ENCODE assay signal across 23 cellular contexts in the genomic region with DNA sequence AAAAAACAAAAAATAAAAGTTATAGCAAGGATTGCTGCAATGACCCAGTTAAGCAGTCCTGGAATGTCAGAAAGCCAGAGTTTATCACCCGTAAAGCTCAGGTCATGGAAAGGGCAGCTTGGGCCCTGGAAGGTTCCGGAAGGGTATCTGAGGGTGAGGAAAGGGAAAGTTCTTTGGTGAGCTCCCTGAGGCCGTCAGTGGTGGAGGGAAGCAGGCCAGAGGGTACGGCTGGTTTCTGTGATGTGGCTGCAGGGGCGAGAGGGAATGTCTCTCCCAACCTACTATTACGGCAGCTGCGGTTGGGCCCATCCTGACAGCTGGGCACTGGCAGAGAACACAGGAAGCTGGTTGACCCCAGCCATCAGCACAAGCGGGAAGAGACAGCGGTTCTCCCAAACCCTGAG.
DNase-seq lines count a peak whose midpoint lies in the region; ATAC-seq and TF ChIP-seq lines count a peak whose summit lies in the region.
"Had no signal": no experiment of that assay in that cellular context is flagged by ENCODE, and none has a peak within 500 bp of the region (broad histone marks: within the 10 kb centered on the region; RNA-seq: fewer than 3 reads in every experiment).

No MANE protein-coding gene starts in this region.

- no peaks in the 10 kb centered on the region for H3K4me1 ChIP-seq in psoas muscle
- H3K4me1 ChIP-seq: uterus had no signal

- ATAC-seq in psoas muscle, result peak in 3 of 4 donors; percentile 42 to 55 (median 48)
- no peak for ATAC-seq in HG03135 (IDR thresholded peaks at IDR 0.05; ENCODE audit: unreplicated experiment)
- ATAC-seq: GM12878, K562 had no signal

- H3K9ac ChIP-seq in SK-N-MC (ENCODE audit: insufficient read length), result no peak overlapping the region

- 60 to 73% (median 61%) methylated on average over 9 of the region's 9 CpGs for WGBS in psoas muscle, 3 donors

- TF ChIP-seq CTCF in psoas muscle (IDR thresholded peaks at IDR 0.05), result no peak

- 0 out of 2 replicates have a peak overlapping the region, but pooled peaks have one; percentile 14 for H3K27ac ChIP-seq in SK-N-MC
- H3K27ac ChIP-seq in psoas muscle, result no peak overlapping the region
- H3K27ac ChIP-seq: uterus had no signal

- DNase-seq in ELF-1 (ENCODE audit: low read depth, low spot score), result peak; percentile 66
- no peak for DNase-seq in SK-N-MC (ENCODE audit: low read depth, low spot score)
- DNase-seq in islet precursor cell, result peak; percentile 36
- peak in 1 of 2 donors; percentile 57 for DNase-seq in psoas muscle
- no peak for DNase-seq in NCI-H748 (lab: John Stamatoyannopoulos, UW; ENCODE audit: unreplicated experiment)
- DNase-seq in NCI-H2029 (lab: John Stamatoyannopoulos, UW), result no peak
- DNase-seq in ACHN, result no peak
- DNase-seq: activated CD4-positive, alpha-beta T cell treated with anti-CD3 and anti-CD28 coated beads for 1 hour; activated CD8-positive, alpha-beta memory T cell treated with anti-CD3 and anti-CD28 coated beads for 24 hours; activated naive CD4-positive, alpha-beta T cell treated with anti-CD3 and anti-CD28 coated beads, Interleukin-2, amount 10 ng/mL, durations not matched to agents 7 days and 5 days; activated T-cell treated with anti-CD3 and anti-CD28 coated beads, Interleukin-2, amount 50 U/mL, for 24 hours; aorta; DMS153; MV-4-11; NCI-H187 treated with DMSO at 0.1 percent for 48 hours; NCI-H82; sigmoid colon; substantia nigra; uterus had no signal

- intact Hi-C loops in psoas muscle (cut with DNase I), result no loop called here

- no peaks in the 10 kb centered on the region for H3K27me3 ChIP-seq in psoas muscle (ENCODE audit: insufficient read depth in 3 of 3, low read length in 2 of 3)
- H3K27me3 ChIP-seq: sigmoid colon, uterus had no signal

- in situ Hi-C loops in ACHN (cut with HindIII; ENCODE audit: low pct_ligation_motif_present, low pct_unique_long_range_greater_than_20kb, low sequenced_read_pairs), result no loop called here

- no peaks in the 10 kb centered on the region for H3K36me3 ChIP-seq in SK-N-MC (ENCODE audit: insufficient read depth, low read length)
- H3K36me3 ChIP-seq in psoas muscle (ENCODE audit: insufficient read depth in 1 of 2, low read depth in 1 of 2), result no peaks in the 10 kb centered on the region
- H3K36me3 ChIP-seq: sigmoid colon, uterus had no signal

- no peaks in the 10 kb centered on the region for H3K9me3 ChIP-seq in SK-N-MC (ENCODE audit: low read depth, low read length)
- H3K9me3 ChIP-seq in psoas muscle, result no peaks in the 10 kb centered on the region
- H3K9me3 ChIP-seq: uterus had no signal

- H3K4me3 ChIP-seq in SK-N-MC (no peak overlapping the region), psoas muscle (no peak overlapping the region)
- H3K4me3 ChIP-seq: GM12878, K562, lung, sigmoid colon, uterus had no signal

Comparison
In these comparisons a context has a peak if more than half of its experiments do, and no peak if none do; other contexts are left out.
1. DNase-seq: peak in ELF-1 (single experiment) and islet precursor cell (single experiment); none in SK-N-MC (single experiment), NCI-H748 (single experiment), NCI-H2029 (single experiment) and ACHN (single experiment).